ENCODE assay signal across 24 cellular contexts in genomic region chr10:955820-956217, GRCh38. TPM values are rescaled to one million over a fixed set of nuclear protein-coding genes. Genes with fewer than 3 reads are reported as not detected.
DNase-seq lines count a peak whose midpoint lies in the region; ATAC-seq and TF ChIP-seq lines count a peak whose summit lies in the region.
"Had no signal": no experiment of that assay in that cellular context is flagged by ENCODE, and none has a peak within 500 bp of the region (broad histone marks: within the 10 kb centered on the region; RNA-seq: fewer than 3 reads in every experiment).

No MANE protein-coding gene starts in this region.

- no peak overlapping the region for H3K27ac Mint-ChIP-seq in activated T-helper 2 cell treated with anti-CD3 and anti-CD28 coated beads, Interferon-gamma antibody, Interleukin-2, Interleukin-4, amounts not matched to agents 10 μg/mL and 5 μg/mL and 100 μg/mL, durations not matched to agents 14 hours and 24 hours and 36 hours
- H3K27ac Mint-ChIP-seq: activated naive CD4-positive, alpha-beta T cell treated with anti-CD3 and anti-CD28 coated beads, Interleukin-2, amount 50 U/mL, for 72 hours; immature natural killer cell; naive thymus-derived CD4-positive, alpha-beta T cell; stimulated activated naive CD8-positive, alpha-beta T cell treated with anti-CD3 and anti-CD28 coated beads, Interleukin-15, amount 100 ng/mL, for 72 hours had no signal

- H3K4me3 Mint-ChIP-seq in activated T-helper 2 cell treated with anti-CD3 and anti-CD28 coated beads, Interferon-gamma antibody, Interleukin-2, Interleukin-4, amounts not matched to agents 10 μg/mL and 5 μg/mL and 100 μg/mL, durations not matched to agents 14 hours and 24 hours and 36 hours (ENCODE audit: low read depth), result no peak overlapping the region
- H3K4me3 Mint-ChIP-seq: immature natural killer cell; naive thymus-derived CD4-positive, alpha-beta T cell; stimulated activated naive CD8-positive, alpha-beta T cell treated with anti-CD3 and anti-CD28 coated beads, Interleukin-15, amount 100 ng/mL, for 72 hours had no signal

- H3K36me3 Mint-ChIP-seq in activated T-helper 2 cell treated with anti-CD3 and anti-CD28 coated beads, Interferon-gamma antibody, Interleukin-2, Interleukin-4, amounts not matched to agents 10 μg/mL and 5 μg/mL and 100 μg/mL, durations not matched to agents 14 hours and 24 hours and 36 hours (ENCODE audit: low read depth), result no peaks in the 10 kb centered on the region
- H3K36me3 Mint-ChIP-seq: activated naive CD4-positive, alpha-beta T cell treated with anti-CD3 and anti-CD28 coated beads, Interleukin-2, amount 50 U/mL, for 72 hours; immature natural killer cell; naive thymus-derived CD4-positive, alpha-beta T cell had no signal

- in situ Hi-C loops in GM13976 (cut with MboI; ENCODE audit: low sequenced_read_pairs, unreplicated experiment), result no loop called here

- intact Hi-C loops in posterior vena cava (cut with DNase I), result no loop called here
- intact Hi-C loops in activated T-helper 2 cell treated with anti-CD3 and anti-CD28 coated beads, Interferon-gamma antibody, Interleukin-2, Interleukin-4, amounts not matched to agents 10 μg/mL and 5 μg/mL and 100 μg/mL, durations not matched to agents 14 hours and 24 hours and 36 hours (cut with micrococcal nuclease), result no loop called here

- ATAC-seq in esophagus mucosa, result peak; percentile 62
- ATAC-seq: activated naive CD4-positive, alpha-beta T cell treated with anti-CD3 and anti-CD28 coated beads, Interleukin-2, amount 50 U/mL, for 72 hours; gastrocnemius medialis; left ventricle myocardium superior; naive thymus-derived CD4-positive, alpha-beta T cell; stimulated activated naive CD8-positive, alpha-beta T cell treated with anti-CD3 and anti-CD28 coated beads, Interleukin-15, amount 100 ng/mL, for 72 hours had no signal

- DNase-seq in GM13976 (ENCODE audit: low spot score), result peak; percentile 27
- DNase-seq in UCSD-AML1 (lab: John Stamatoyannopoulos, UW; ENCODE audit: unreplicated experiment), result peak; percentile 29
- DNase-seq in posterior vena cava (ENCODE audit: low spot score), result peak; percentile 34
- DNase-seq in stimulated activated CD4-positive, alpha-beta T cell treated with anti-CD3 and anti-CD28 coated beads, Interleukin-2, amount 100 ng/mL, for 24 hours, result no peak
- DNase-seq in T-helper 9 cell, result no peak
- DNase-seq in NCI-H82 (lab: John Stamatoyannopoulos, UW), result no peak
- DNase-seq in activated T-helper 2 cell treated with anti-CD3 and anti-CD28 coated beads, Interferon-gamma antibody, Interleukin-2, Interleukin-4, amounts not matched to agents 10 μg/mL and 5 μg/mL and 100 μg/mL, durations not matched to agents 14 hours and 24 hours and 36 hours (ENCODE audit: low spot score), result no peak
- DNase-seq: activated CD4-positive, alpha-beta T cell treated with anti-CD3 and anti-CD28 coated beads, Interleukin-2, amount 50 U/mL, for 48 hours; activated CD4-positive, CD25-positive, alpha-beta regulatory T cell; activated CD8-positive, alpha-beta memory T cell treated with anti-CD3 and anti-CD28 coated beads, Interleukin-2, amount 50 U/mL, for 4 hours; gastrocnemius medialis; GF-D8; hippocampal formation; immature natural killer cell; left ventricle myocardium superior; midbrain; naive thymus-derived CD4-positive, alpha-beta T cell; NCI-H1105; NCI-H526 treated with DMSO at 0.1 percent for 48 hours; SIG-M5; stimulated activated naive CD8-positive, alpha-beta T cell treated with anti-CD3 and anti-CD28 coated beads, Interleukin-15, amount 100 ng/mL, for 72 hours; SW 1271 had no signal

- H3K9me3 Mint-ChIP-seq in activated T-helper 2 cell treated with anti-CD3 and anti-CD28 coated beads, Interferon-gamma antibody, Interleukin-2, Interleukin-4, amounts not matched to agents 10 μg/mL and 5 μg/mL and 100 μg/mL, durations not matched to agents 14 hours and 24 hours and 36 hours, result no peaks in the 10 kb centered on the region
- H3K9me3 Mint-ChIP-seq: activated naive CD4-positive, alpha-beta T cell treated with anti-CD3 and anti-CD28 coated beads, Interleukin-2, amount 50 U/mL, for 72 hours; immature natural killer cell; naive thymus-derived CD4-positive, alpha-beta T cell; stimulated activated naive CD8-positive, alpha-beta T cell treated with anti-CD3 and anti-CD28 coated beads, Interleukin-15, amount 100 ng/mL, for 72 hours had no signal

- no peak for TF ChIP-seq CTCF in GM13976 (IDR thresholded peaks at IDR 0.05; ENCODE audit: borderline replicate concordance, control extremely low read depth, extremely low read depth, insufficient read depth, missing control alignments)

- peaks cover 10% of the 10 kb centered on the region for H3K27me3 Mint-ChIP-seq in activated T-helper 2 cell treated with anti-CD3 and anti-CD28 coated beads, Interferon-gamma antibody, Interleukin-2, Interleukin-4, amounts not matched to agents 10 μg/mL and 5 μg/mL and 100 μg/mL, durations not matched to agents 14 hours and 24 hours and 36 hours (ENCODE audit: low read depth)

- no peaks in the 10 kb centered on the region for H3K4me1 Mint-ChIP-seq in activated T-helper 2 cell treated with anti-CD3 and anti-CD28 coated beads, Interferon-gamma antibody, Interleukin-2, Interleukin-4, amounts not matched to agents 10 μg/mL and 5 μg/mL and 100 μg/mL, durations not matched to agents 14 hours and 24 hours and 36 hours (ENCODE audit: low read depth)
- H3K4me1 Mint-ChIP-seq: immature natural killer cell; stimulated activated naive CD8-positive, alpha-beta T cell treated with anti-CD3 and anti-CD28 coated beads, Interleukin-15, amount 100 ng/mL, for 72 hours had no signal

RNA-seq across cellular contexts. Expression of gene LARP4B, which starts 24.3 kb away (rescaled TPM):
- total RNA-seq in esophagus mucosa, result 78.9 TPM
- total RNA-seq in posterior vena cava, result 10 to 100 TPM; 49.6 to 57.8 TPM
- 137 and 152 TPM in 2 replicates for total RNA-seq in activated T-helper 2 cell treated with anti-CD3 and anti-CD28 coated beads, Interferon-gamma antibody, Interleukin-2, Interleukin-4, amounts not matched to agents 10 μg/mL and 5 μg/mL and 100 μg/mL, durations not matched to agents 14 hours and 24 hours and 36 hours

RNA-seq across cellular contexts. Expression of gene GTPBP4, which starts 32.4 kb away (rescaled TPM):
- 29.6 TPM for total RNA-seq in esophagus mucosa
- total RNA-seq in posterior vena cava, result 10 to 100 TPM; 35.3 to 42.3 TPM
- total RNA-seq in activated T-helper 2 cell treated with anti-CD3 and anti-CD28 coated beads, Interferon-gamma antibody, Interleukin-2, Interleukin-4, amounts not matched to agents 10 μg/mL and 5 μg/mL and 100 μg/mL, durations not matched to agents 14 hours and 24 hours and 36 hours, result 134 and 135 TPM in 2 replicates

Comparison
In these comparisons a context has a peak if more than half of its experiments do, and no peak if none do; other contexts are left out.
1. DNase-seq: peak in GM13976 (single experiment), UCSD-AML1 (single experiment) and posterior vena cava (single experiment); none in stimulated activated CD4-positive, alpha-beta T cell treated with anti-CD3 and anti-CD28 coated beads, Interleukin-2, amount 100 ng/mL, for 24 hours (0 of 2), T-helper 9 cell (single experiment), NCI-H82 (single experiment) and activated T-helper 2 cell treated with anti-CD3 and anti-CD28 coated beads, Interferon-gamma antibody, Interleukin-2, Interleukin-4, amounts not matched to agents 10 μg/mL and 5 μg/mL and 100 μg/mL, durations not matched to agents 14 hours and 24 hours and 36 hours (single experiment).